19 cellular contexts compared by ENCODE assay signal in genomic region chr1:181122227-181122626, GRCh38. TPM values are rescaled to one million over a fixed set of nuclear protein-coding genes. Genes with fewer than 3 reads are reported as not detected.
DNase-seq lines count a peak whose midpoint lies in the region; ATAC-seq and TF ChIP-seq lines count a peak whose summit lies in the region.
"Had no signal": no experiment of that assay in that cellular context is flagged by ENCODE, and none has a peak within 500 bp of the region (broad histone marks: within the 10 kb centered on the region; RNA-seq: fewer than 3 reads in every experiment).

No MANE protein-coding gene starts in this region.

- TF ChIP-seq EP300 in stomach (IDR thresholded peaks at IDR 0.05), result no peak
- TF ChIP-seq EP300 in esophagus muscularis mucosa (IDR thresholded peaks at IDR 0.05), result no peak

- peaks cover 10% of the 10 kb centered on the region for H3K4me1 Mint-ChIP-seq in activated T-helper 17 cell treated with anti-CD3 and anti-CD28 coated beads, Interleukin-2, amount 50 U/mL, for 72 hours
- peaks cover 35% of the 10 kb centered on the region for H3K4me1 Mint-ChIP-seq in memory B cell

- no peaks in the 10 kb centered on the region for H3K27me3 ChIP-seq in stomach
- no peaks in the 10 kb centered on the region for H3K27me3 ChIP-seq in esophagus muscularis mucosa
- H3K27me3 ChIP-seq: BE2C had no signal

- no peaks in the 10 kb centered on the region for H3K36me3 Mint-ChIP-seq in activated T-helper 17 cell treated with anti-CD3 and anti-CD28 coated beads, Interleukin-2, amount 50 U/mL, for 72 hours (ENCODE audit: low read depth)
- no peaks in the 10 kb centered on the region for H3K36me3 Mint-ChIP-seq in memory B cell

- H3K27ac ChIP-seq in stomach (no peak overlapping the region), esophagus muscularis mucosa (replicated peaks in 1 of 4) (no peak overlapping the region)
- H3K27ac ChIP-seq: 22Rv1 had no signal

- H3K36me3 ChIP-seq in stomach (no peaks in the 10 kb centered on the region), esophagus muscularis mucosa (no peaks in the 10 kb centered on the region)
- H3K36me3 ChIP-seq: BE2C had no signal

- 79 to 98% (median 82%) methylated on average over 5 of the region's 5 CpGs for WGBS in stomach, 5 donors
- 86% methylated on average over 4 of the region's 5 CpGs for WGBS in esophagus muscularis mucosa

- no peak for TF ChIP-seq POLR2A in stomach (IDR thresholded peaks at IDR 0.05)
- no peak for TF ChIP-seq POLR2A in esophagus muscularis mucosa (IDR thresholded peaks at IDR 0.05; ENCODE audit: low read depth)

- no peaks in the 10 kb centered on the region for H3K27me3 Mint-ChIP-seq in activated T-helper 17 cell treated with anti-CD3 and anti-CD28 coated beads, Interleukin-2, amount 50 U/mL, for 72 hours
- H3K27me3 Mint-ChIP-seq in memory B cell, result no peaks in the 10 kb centered on the region
- H3K27me3 Mint-ChIP-seq: CD4-positive, alpha-beta T cell; IgD-negative memory B cell had no signal

- DNase-seq in DMS 273 (lab: John Stamatoyannopoulos, UW; ENCODE audit: unreplicated experiment) (peak; percentile 57), DMS 273 treated with DMSO at 0.1 percent for 48 hours (lab: John Stamatoyannopoulos, UW) (no peak), memory B cell (ENCODE audit: low spot score in 2 of 2) (no peak), stomach (peak; percentile 29), esophagus muscularis mucosa (ENCODE audit: extremely low spot score) (no peak)
- DNase-seq: BE2C; CD4-positive, alpha-beta T cell; GF-D8; GOT3; NCI-H1105 treated with DMSO at 0.1 percent for 48 hours; NCI-H187 treated with DMSO at 0.1 percent for 48 hours; NK-92 treated with Interleukin-12 subunit alpha and Interleukin-12 subunit beta, amount 100 ng/mL, for 24 hours; OCI-M1; RPMI8226 had no signal

- intact Hi-C loops in stomach (cut with DNase I; ENCODE audit: low total_unique reads), result no loop called here
- intact Hi-C loops in esophagus muscularis mucosa (cut with DNase I), result no loop called here

- no peaks in the 10 kb centered on the region for H3K9me3 Mint-ChIP-seq in activated T-helper 17 cell treated with anti-CD3 and anti-CD28 coated beads, Interleukin-2, amount 50 U/mL, for 72 hours
- H3K9me3 Mint-ChIP-seq in memory B cell, result no peaks in the 10 kb centered on the region
- H3K9me3 Mint-ChIP-seq: CD4-positive, alpha-beta T cell; IgD-negative memory B cell had no signal

- H3K9me3 ChIP-seq in stomach (no peaks in the 10 kb centered on the region), esophagus muscularis mucosa (no peaks in the 10 kb centered on the region)
- H3K9me3 ChIP-seq: BE2C had no signal

- no peak for TF ChIP-seq CTCF in stomach (IDR thresholded peaks at IDR 0.05)
- TF ChIP-seq CTCF in esophagus muscularis mucosa (IDR thresholded peaks at IDR 0.05), result no peak

- H3K4me3 ChIP-seq in stomach (no peak overlapping the region), esophagus muscularis mucosa (no peak overlapping the region)

- peak overlapping the region; percentile 65 for H3K27ac Mint-ChIP-seq in activated T-helper 17 cell treated with anti-CD3 and anti-CD28 coated beads, Interleukin-2, amount 50 U/mL, for 72 hours
- H3K27ac Mint-ChIP-seq in memory B cell, result peak overlapping the region; percentile 35
- H3K27ac Mint-ChIP-seq: CD4-positive, alpha-beta T cell; IgD-negative memory B cell had no signal

- H3K4me1 ChIP-seq in stomach (peaks cover 3 to 13% (median 5%) of the 10 kb centered on the region in 4 donors), esophagus muscularis mucosa (peaks cover 0 to 5% (median 4%) of the 10 kb centered on the region in 4 donors)

- no peak overlapping the region for H3K4me3 Mint-ChIP-seq in activated T-helper 17 cell treated with anti-CD3 and anti-CD28 coated beads, Interleukin-2, amount 50 U/mL, for 72 hours
- no peak overlapping the region for H3K4me3 Mint-ChIP-seq in memory B cell
- H3K4me3 Mint-ChIP-seq: CD4-positive, alpha-beta T cell had no signal

- ATAC-seq in activated T-helper 17 cell treated with anti-CD3 and anti-CD28 coated beads, Interleukin-2, amount 50 U/mL, for 72 hours (replicated peaks), result no peak
- ATAC-seq in memory B cell (ENCODE audit: low read depth) (no peak), HG03460 (IDR thresholded peaks at IDR 0.05; ENCODE audit: unreplicated experiment) (no peak), GM18861 (IDR thresholded peaks at IDR 0.05; ENCODE audit: unreplicated experiment) (no peak)

RNA-seq across cellular contexts. Expression of gene IER5, which starts 33.7 kb away (rescaled TPM):
- 10 to 100 TPM; 40.9 to 60.4 TPM for total RNA-seq in activated T-helper 17 cell treated with anti-CD3 and anti-CD28 coated beads, Interleukin-2, amount 50 U/mL, for 72 hours
- total RNA-seq in stomach, result 10 to 100 TPM in 3 of 5 donors, 1 to 10 TPM in 2; 1.2 to 33.3 (median 13.6) TPM
- polyA plus RNA-seq in stomach, result 10 to 100 TPM in 1 of 3 donors, 1 to 10 TPM in 2; 4.3 to 10.4 (median 6.4) TPM
- 10 to 100 TPM; 14.5 to 22.0 (median 16.7) TPM for total RNA-seq in esophagus muscularis mucosa

Comparison
In these comparisons a context has a peak if more than half of its experiments do, and no peak if none do; other contexts are left out.
1. DNase-seq: peak in DMS 273 (single experiment) and stomach (single experiment); none in DMS 273 treated with DMSO at 0.1 percent for 48 hours (single experiment), memory B cell (0 of 2) and esophagus muscularis mucosa (single experiment).